ENCODE assay signal across 18 cellular contexts in genomic region chr22:28268845-28269244, GRCh38.
DNase-seq lines count a peak whose midpoint lies in the region; ATAC-seq and TF ChIP-seq lines count a peak whose summit lies in the region.
"Had no signal": no experiment of that assay in that cellular context is flagged by ENCODE, and none has a peak within 500 bp of the region (broad histone marks: within the 10 kb centered on the region; RNA-seq: fewer than 3 reads in every experiment).

No MANE protein-coding gene starts in this region.

- no peak overlapping the region for H3K27ac Mint-ChIP-seq in CD4-positive, alpha-beta memory T cell

- no peaks in the 10 kb centered on the region for H3K36me3 Mint-ChIP-seq in CD4-positive, alpha-beta memory T cell

- no peaks in the 10 kb centered on the region for H3K36me3 ChIP-seq in prostate gland
- H3K36me3 ChIP-seq in CD4-positive, alpha-beta memory T cell (ENCODE audit: insufficient read depth, low read length) = no peaks in the 10 kb centered on the region
- H3K36me3 ChIP-seq: Peyer's patch had no signal

- no peak overlapping the region for H3K4me3 Mint-ChIP-seq in CD4-positive, alpha-beta memory T cell

- CTCF ChIA-PET in CD4-positive, alpha-beta memory T cell (lab: Charles Lee; ENCODE audit: partially characterized antibody) = no interaction called here

- no peak for TF ChIP-seq CTCF in prostate gland (IDR thresholded peaks at IDR 0.05)
- no peak for TF ChIP-seq CTCF in GM13976 (IDR thresholded peaks at IDR 0.05; ENCODE audit: borderline replicate concordance, control extremely low read depth, extremely low read depth, insufficient read depth, missing control alignments)

- intact Hi-C loops in Right ventricle myocardium superior (cut with DNase I) = loop anchor here (10.0 kb wide), 1 partner anchor 176 kb away; no protein-coding TSS in a partner anchor
- intact Hi-C loops in cardiac septum (cut with DNase I) = no loop called here
- intact Hi-C loops in prostate gland (cut with DNase I) = no loop called here
- intact Hi-C loops in CD4-positive, alpha-beta memory T cell (cut with micrococcal nuclease) = no loop called here

- no peaks in the 10 kb centered on the region for H3K4me1 Mint-ChIP-seq in CD4-positive, alpha-beta memory T cell

- WGBS in prostate gland = 51% methylated on average over 5 of the region's 5 CpGs

- peaks cover 5 to 8% of the 10 kb centered on the region in 2 donors for H3K27me3 Mint-ChIP-seq in CD4-positive, alpha-beta memory T cell

- H3K27ac ChIP-seq in prostate gland = no peak overlapping the region
- no peak overlapping the region for H3K27ac ChIP-seq in CD4-positive, alpha-beta memory T cell (ENCODE audit: low read depth, low read length)
- H3K27ac ChIP-seq: C4-2B, HL-60, Peyer's patch had no signal

- ATAC-seq in Right ventricle myocardium superior (ENCODE audit: poor library complexity) (peak; percentile 92), HG02642 (IDR thresholded peaks at IDR 0.05; ENCODE audit: poor library complexity, unreplicated experiment) (no peak)

- POLR2A ChIA-PET in CD4-positive, alpha-beta memory T cell (lab: Charles Lee; ENCODE audit: partially characterized antibody) = no interaction called here

- DNase-seq in Right ventricle myocardium superior (peak; percentile 57), cardiac septum (ENCODE audit: low spot score) (no peak), globus pallidus (ENCODE audit: low spot score) (peak; percentile 11), prostate gland (ENCODE audit: low spot score) (peak; percentile 5), NCI-H69 (lab: John Stamatoyannopoulos, UW) (no peak), GM13976 (ENCODE audit: low spot score) (no peak)
- DNase-seq in CD4-positive, alpha-beta memory T cell = no peak
- DNase-seq: 8988T, GDM1, KBM-7, NCI-H1105, NCI-H2029 treated with DMSO at 0.1 percent for 48 hours, NCI-H226, NCI-H524 treated with DMSO at 0.1 percent for 48 hours, Peyer's patch had no signal

- H3K9me3 ChIP-seq in prostate gland = no peaks in the 10 kb centered on the region
- no peaks in the 10 kb centered on the region for H3K9me3 ChIP-seq in CD4-positive, alpha-beta memory T cell (ENCODE audit: control insufficient read depth in 1 of 2, low read length in 2 of 2)
- H3K9me3 ChIP-seq: Peyer's patch had no signal

- in situ Hi-C loops in GM13976 (cut with MboI; ENCODE audit: low sequenced_read_pairs, unreplicated experiment) = no loop called here

- H3K4me3 ChIP-seq in prostate gland = no peak overlapping the region
- no peak overlapping the region for H3K4me3 ChIP-seq in CD4-positive, alpha-beta memory T cell (ENCODE audit: low read length in 2 of 2)
- H3K4me3 ChIP-seq: Peyer's patch had no signal

- no peaks in the 10 kb centered on the region for H3K9me3 Mint-ChIP-seq in CD4-positive, alpha-beta memory T cell

- no peaks in the 10 kb centered on the region for H3K4me1 ChIP-seq in prostate gland (replicated peaks)
- no peaks in the 10 kb centered on the region for H3K4me1 ChIP-seq in CD4-positive, alpha-beta memory T cell (ENCODE audit: insufficient read depth, low read length)
- H3K4me1 ChIP-seq: Peyer's patch had no signal

- no peaks in the 10 kb centered on the region for H3K27me3 ChIP-seq in prostate gland (replicated peaks; ENCODE audit: insufficient read depth)
- H3K27me3 ChIP-seq in CD4-positive, alpha-beta memory T cell (ENCODE audit: insufficient read depth, low read length) = no peaks in the 10 kb centered on the region
- H3K27me3 ChIP-seq: Peyer's patch had no signal

- TF ChIP-seq POLR2A in prostate gland (IDR thresholded peaks at IDR 0.05) = no peak

Comparison
In these comparisons a context has a peak if more than half of its experiments do, and no peak if none do; other contexts are left out.
1. DNase-seq: peak in Right ventricle myocardium superior (single experiment), globus pallidus (single experiment) and prostate gland (single experiment); none in cardiac septum (single experiment), NCI-H69 (single experiment), GM13976 (single experiment) and CD4-positive, alpha-beta memory T cell (0 of 5).